In genomic region chr11:76781861-76782500, GRCh38 we compare ENCODE assay signal across 8 cellular contexts. TPM values are rescaled to one million over a fixed set of nuclear protein-coding genes. Genes with fewer than 3 reads are reported as not detected.
DNase-seq lines count a peak whose midpoint lies in the region; ATAC-seq and TF ChIP-seq lines count a peak whose summit lies in the region.

No MANE protein-coding gene starts in this region.

- H2AFZ ChIP-seq in MM.1S (ENCODE audit: low read length), result 0 out of 2 replicates have a peak overlapping the region, but pooled peaks have one; percentile 81

- H3K36me3 ChIP-seq in MM.1S (replicated peaks; ENCODE audit: insufficient read depth, low read length) (no peaks in the 10 kb centered on the region), ectodermal cell (ENCODE audit: control insufficient read depth, insufficient read depth, low read length) (peaks cover 3% of the 10 kb centered on the region)

- H3K9ac ChIP-seq in MM.1S (ENCODE audit: low read length), result peak overlapping the region; percentile 54; the same call in 1 of the 2 replicates

- ATAC-seq in naive thymus-derived CD8-positive, alpha-beta T cell, result no peak
- ATAC-seq in GM21381 (IDR thresholded peaks at IDR 0.05; ENCODE audit: unreplicated experiment), result no peak
- ATAC-seq in GM18870 (IDR thresholded peaks at IDR 0.05; ENCODE audit: unreplicated experiment), result no peak

- WGBS in ectodermal cell, 2 experiments, result 41 to 48% methylated on average over 3 of the region's 4 CpGs

- DNase-seq in AG09309 (ENCODE audit: low read depth) (no peak), MM.1S (no peak), caudate nucleus (lab: John Stamatoyannopoulos, UW) (no peak), Kasumi-1 (lab: John Stamatoyannopoulos, UW) (no peak)
- no peak for DNase-seq in naive thymus-derived CD8-positive, alpha-beta T cell

- H3K79me2 ChIP-seq in MM.1S (ENCODE audit: low read length), result no peaks in the 10 kb centered on the region

- H3K27me3 Mint-ChIP-seq in naive thymus-derived CD8-positive, alpha-beta T cell, result peaks cover 21 to 53% (median 33%) of the 10 kb centered on the region in 5 donors

- POLR2A ChIA-PET in naive thymus-derived CD8-positive, alpha-beta T cell (lab: Charles Lee), result interaction anchor here (0.7 kb wide), 1 partner anchor 224 kb away, joined by 5 read pairs; no protein-coding TSS in a partner anchor

- peaks cover 2 to 14% (median 7%) of the 10 kb centered on the region in 9 donors for H3K9me3 Mint-ChIP-seq in naive thymus-derived CD8-positive, alpha-beta T cell

- H3K4me2 ChIP-seq in MM.1S (ENCODE audit: low read depth, low read length), result peak overlapping the region; percentile 65

- H3F3A ChIP-seq in MM.1S (ENCODE audit: insufficient read depth, low read length), result peaks cover 8% of the 10 kb centered on the region

- peak overlapping the region; percentile 17 to 89 (median 75) for H3K4me3 Mint-ChIP-seq in naive thymus-derived CD8-positive, alpha-beta T cell

- TF ChIP-seq CTCF in AG09309 (IDR thresholded peaks at IDR 0.05; ENCODE audit: control insufficient read depth, insufficient read depth, low read depth, low read length, missing control alignments) (no peak), MM.1S (IDR thresholded peaks at IDR 0.05; ENCODE audit: low read length) (no peak)

- H3K4me3 ChIP-seq in AG09309 (ENCODE audit: control insufficient read depth, low read depth, low read length) (peak overlapping the region; percentile 58), MM.1S (ENCODE audit: low read length) (peak overlapping the region; percentile 87), ectodermal cell (ENCODE audit: insufficient read depth, low read depth, low read length) (peak overlapping the region; percentile 76)

- H4K20me1 ChIP-seq in MM.1S (ENCODE audit: insufficient read depth, low read length), result no peaks in the 10 kb centered on the region

- peaks cover 5 to 9% (median 9%) of the 10 kb centered on the region in 4 donors for H3K4me1 Mint-ChIP-seq in naive thymus-derived CD8-positive, alpha-beta T cell

- peaks cover 0 to 14% (median 4%) of the 10 kb centered on the region in 3 donors for H3K36me3 Mint-ChIP-seq in naive thymus-derived CD8-positive, alpha-beta T cell

- no peak overlapping the region for H3K27ac Mint-ChIP-seq in naive thymus-derived CD8-positive, alpha-beta T cell

- no peaks in the 10 kb centered on the region for H3K9me2 ChIP-seq in MM.1S (replicated peaks; ENCODE audit: insufficient read depth, low read length)

- H3K4me1 ChIP-seq in MM.1S (ENCODE audit: low read length) (peaks cover 7% of the 10 kb centered on the region; the same call in 1 of the 2 replicates), ectodermal cell (ENCODE audit: control insufficient read depth, insufficient read depth, low read length) (peaks cover 34% of the 10 kb centered on the region)

- H3K27ac ChIP-seq in MM.1S (ENCODE audit: low read length) (peak overlapping the region; percentile 65; the same call in 1 of the 2 replicates), ectodermal cell (ENCODE audit: insufficient read depth, low read depth, low read length, poor library complexity, severe bottlenecking) (no peak overlapping the region), caudate nucleus (ENCODE audit: low read depth, low read length) (no peak overlapping the region)

- H3K9me3 ChIP-seq in MM.1S (replicated peaks; ENCODE audit: insufficient read depth, low read length) (no peaks in the 10 kb centered on the region), ectodermal cell (ENCODE audit: control insufficient read depth, low read length) (no peaks in the 10 kb centered on the region)

- no peaks in the 10 kb centered on the region for H3K27me3 ChIP-seq in MM.1S (replicated peaks; ENCODE audit: insufficient read depth, low read length)
- H3K27me3 ChIP-seq in ectodermal cell (ENCODE audit: control insufficient read depth, insufficient read depth, low read length, poor library complexity, severe bottlenecking), result no peaks in the 10 kb centered on the region

RNA-seq across cellular contexts. Expression of gene TSKU, which starts 1.2 kb away (rescaled TPM):
- polyA plus RNA-seq in ectodermal cell (2013, experiment 1 of 4), result 19.6 TPM
- 24.2 TPM for polyA plus RNA-seq in ectodermal cell (2013, experiment 2 of 4)
- 22.0 TPM for polyA plus RNA-seq in ectodermal cell (2013, experiment 3 of 4)
- polyA plus RNA-seq in ectodermal cell (2013, experiment 4 of 4), result 24.2 TPM
- total RNA-seq in naive thymus-derived CD8-positive, alpha-beta T cell, result not detected
- not detected for polyA plus RNA-seq in naive thymus-derived CD8-positive, alpha-beta T cell
